Comparison of ENCODE assay signal across 10 cellular contexts in genomic region chr10:125707852-125708468, GRCh38. TPM values are rescaled to one million over a fixed set of nuclear protein-coding genes. Genes with fewer than 3 reads are reported as not detected.
DNase-seq lines count a peak whose midpoint lies in the region; ATAC-seq, FAIRE-seq and TF ChIP-seq lines count a peak whose summit lies in the region.
"Had no signal": no experiment of that assay in that cellular context is flagged by ENCODE, and none has a peak within 500 bp of the region (broad histone marks: within the 10 kb centered on the region; RNA-seq: fewer than 3 reads in every experiment).

No MANE protein-coding gene starts in this region.

- BruUV-seq in GM12878 (replicated peaks; lab: Mats Ljungman, UMichigan): no TSS peak

- H3K9me3 ChIP-seq in GM12878 (replicated peaks; ENCODE audit: control insufficient read depth, insufficient read depth, low read length): no peaks in the 10 kb centered on the region
- no peaks in the 10 kb centered on the region for H3K9me3 ChIP-seq in neuron (ENCODE audit: low read length)
- no peaks in the 10 kb centered on the region for H3K9me3 ChIP-seq in Karpas-422 (ENCODE audit: low read length)
- no peaks in the 10 kb centered on the region for H3K9me3 ChIP-seq in esophagus muscularis mucosa

- no peak overlapping the region for H3K9ac ChIP-seq in GM12878 (ENCODE audit: control insufficient read depth, insufficient read depth, low read length)
- no peak overlapping the region for H3K9ac ChIP-seq in Karpas-422 (ENCODE audit: low read length)

- H3K79me2 ChIP-seq in GM12878 (ENCODE audit: control insufficient read depth, insufficient read depth, low read length) (no peaks in the 10 kb centered on the region), Karpas-422 (ENCODE audit: low read length) (no peaks in the 10 kb centered on the region)

- H4K20me1 ChIP-seq in GM12878 (ENCODE audit: control insufficient read depth, insufficient read depth) (no peaks in the 10 kb centered on the region), Karpas-422 (ENCODE audit: insufficient read depth, low read depth, low read length) (no peaks in the 10 kb centered on the region)

- DNase-seq in GM12878 (ENCODE audit: low read depth, low spot score): no peak
- DNase-seq in cerebellum (ENCODE audit: low spot score): no peak
- DNase-seq in GM19240 (ENCODE audit: insufficient read length, low spot score): no peak
- no peak for DNase-seq in Karpas-422
- DNase-seq in esophagus muscularis mucosa (ENCODE audit: extremely low spot score): no peak
- DNase-seq: activated CD4-positive, alpha-beta memory T cell treated with anti-CD3 and anti-CD28 coated beads for 36 hours had no signal

- no peak overlapping the region for H3K27ac ChIP-seq in GM12878 (ENCODE audit: control insufficient read depth, insufficient read depth)
- no peak overlapping the region for H3K27ac ChIP-seq in Karpas-422 (ENCODE audit: low read length)
- H3K27ac ChIP-seq in esophagus muscularis mucosa (replicated peaks in 1 of 4): no peak overlapping the region
- H3K27ac ChIP-seq: coronary artery had no signal

- ATAC-seq in GM18909 (IDR thresholded peaks at IDR 0.05; ENCODE audit: poor library complexity, unreplicated experiment) (peak; percentile 76), HG02798 (IDR thresholded peaks at IDR 0.05; ENCODE audit: poor library complexity, unreplicated experiment) (peak; percentile 69), GM12878 (peak; percentile 66)

- H2AFZ ChIP-seq in GM12878 (ENCODE audit: control insufficient read depth, low read depth, low read length): no peak overlapping the region
- peak overlapping the region; percentile 47 for H2AFZ ChIP-seq in neuron (ENCODE audit: low read depth, low read length)
- no peak overlapping the region for H2AFZ ChIP-seq in Karpas-422 (ENCODE audit: low read length)

- CTCF ChIA-PET in GM12878 (lab: Yijun Ruan, JAX): interaction anchor here (1.1 kb wide), 1 partner anchor 16 kb away, joined by 3 read pairs; no protein-coding TSS in a partner anchor

- H3K4me2 ChIP-seq in GM12878 (ENCODE audit: control insufficient read depth, insufficient read depth): no peak overlapping the region
- H3K4me2 ChIP-seq in Karpas-422 (ENCODE audit: low read depth, low read length, poor library complexity, severe bottlenecking): no peak overlapping the region

- H3K36me3 ChIP-seq in GM12878 (ENCODE audit: control insufficient read depth in 2 of 2, insufficient read depth in 2 of 2, low read length in 1 of 2) (no peaks in the 10 kb centered on the region), neuron (ENCODE audit: insufficient read depth, low read length) (no peaks in the 10 kb centered on the region), Karpas-422 (ENCODE audit: insufficient read depth, low read length) (no peaks in the 10 kb centered on the region), esophagus muscularis mucosa (no peaks in the 10 kb centered on the region)

- TF ChIP-seq RAD21 in GM12878 (IDR thresholded peaks at IDR 0.05; ENCODE audit: insufficient read depth, low read depth, low read length): no peak

- H3K4me3 ChIP-seq in GM12878 (no peak overlapping the region), neuron (ENCODE audit: low read length) (peak overlapping the region; percentile 26), Karpas-422 (ENCODE audit: low read length) (no peak overlapping the region), esophagus muscularis mucosa (no peak overlapping the region)
- H3K4me3 ChIP-seq: coronary artery had no signal

- H3K4me1 ChIP-seq in GM12878 (ENCODE audit: control insufficient read depth, insufficient read depth, low read length) (no peaks in the 10 kb centered on the region), neuron (ENCODE audit: insufficient read depth, low read length) (peaks cover 37% of the 10 kb centered on the region), Karpas-422 (ENCODE audit: low read length) (peaks cover 4% of the 10 kb centered on the region), esophagus muscularis mucosa (peaks cover 5 to 29% (median 20%) of the 10 kb centered on the region in 4 donors)

- no peak for FAIRE-seq in GM12878 (lab: Jason Lieb, UNC)

- WGBS in GM12878 (ENCODE audit: insufficient coverage, insufficient replicate concordance, low lambda C conversion rate, missing lambda C conversion rate): 35% methylated on average over 2 of the region's 2 CpGs
- WGBS in esophagus muscularis mucosa: 25% methylated on average over 2 of the region's 2 CpGs

- POLR2A ChIA-PET in GM12878 (lab: Charles Lee): interaction anchor here (1.2 kb wide), 1 partner anchor 16 kb away, joined by 3 read pairs; no protein-coding TSS in a partner anchor

- RAD21 ChIA-PET in GM12878 (lab: Charles Lee; ENCODE audit: unreplicated experiment): interaction anchor here (1.5 to 1.7 kb wide), 2 partner anchors 12 to 16 kb away, joined by 4 to 7 read pairs; partner anchors contain the start of gene EDRF1

- TF ChIP-seq POLR2A in GM12878 (IDR thresholded peaks at IDR 0.05; ENCODE audit: low read depth, low read length): no peak
- TF ChIP-seq POLR2A in esophagus muscularis mucosa (IDR thresholded peaks at IDR 0.05; ENCODE audit: low read depth): no peak

- TF ChIP-seq EP300 in GM12878 (IDR thresholded peaks at IDR 0.05; ENCODE audit: borderline replicate concordance in 1 of 2, control insufficient read depth in 1 of 2, low read depth in 2 of 2, low read length in 2 of 2) (no peak), esophagus muscularis mucosa (IDR thresholded peaks at IDR 0.05) (no peak)

- H3K27me3 ChIP-seq in GM12878 (replicated peaks in 1 of 2; ENCODE audit: control insufficient read depth in 2 of 2, insufficient read depth in 2 of 2, low read length in 1 of 2) (no peaks in the 10 kb centered on the region), neuron (ENCODE audit: insufficient read depth, low read length) (no peaks in the 10 kb centered on the region), Karpas-422 (ENCODE audit: low read length) (no peaks in the 10 kb centered on the region), esophagus muscularis mucosa (no peaks in the 10 kb centered on the region)

- in situ Hi-C loops in GM12878 (cut with MboI): loop anchor here (10.0 kb wide), 1 partner anchor 337 kb away; no protein-coding TSS in a partner anchor

- H3K9me2 ChIP-seq in Karpas-422 (replicated peaks; ENCODE audit: insufficient read depth, low read length): no peaks in the 10 kb centered on the region

- TF ChIP-seq CTCF in GM12878 (IDR thresholded peaks at IDR 0.05 in 2 of 3, conservative IDR thresholded peaks at IDR 0.05 in 1 of 3; ENCODE audit: control insufficient read depth in 2 of 3, extremely low read depth in 1 of 3, insufficient read depth in 1 of 3, low read depth in 3 of 3, low read length in 3 of 3): no peak
- no peak for TF ChIP-seq CTCF in esophagus muscularis mucosa (IDR thresholded peaks at IDR 0.05)

- intact Hi-C loops in GM12878 (cut with micrococcal nuclease; ENCODE audit: unreplicated experiment) (no loop called here), esophagus muscularis mucosa (cut with DNase I) (no loop called here)

- SMC1A ChIA-PET in GM12878 (lab: Charles Lee; ENCODE audit: uncharacterized antibody, unreplicated experiment): interaction anchor here (1.3 to 1.4 kb wide), 2 partner anchors 14 to 16 kb away, joined by 4 to 5 read pairs; no protein-coding TSS in a partner anchor

TF ChIP-seq in GM12878, 131 proteins besides CTCF, POLR2A, EP300 and RAD21 (continues in another document):
- TF ChIP-seq EZH2 (IDR thresholded peaks at IDR 0.05; ENCODE audit: borderline replicate concordance, control insufficient read depth, low read depth, low read length) (no peak), SP1 (IDR thresholded peaks at IDR 0.05; ENCODE audit: low read depth, low read length) (no peak), BHLHE40 (IDR thresholded peaks at IDR 0.05; ENCODE audit: borderline replicate concordance in 1 of 2, low read depth in 2 of 2, low read length in 1 of 2) (no peak)

RNA-seq across cellular contexts. Expression of gene EDRF1, which starts 11.5 kb away (rescaled TPM):
- total RNA-seq in GM12878 (2013; cell fraction: nucleolus; rRNA removed): 146 and 151 TPM in 2 replicates
- total RNA-seq in GM12878 (2014; rRNA removed) (46.0 and 50.3 TPM in 2 replicates), GM12878 (2014; rRNA removed; fragmentation: Illumina TruSeq; extraction: Trizol) (41.6 and 43.9 TPM in 2 replicates), GM12878 (2021) (32.3 and 38.7 TPM in 2 replicates), cerebellum (52.0 TPM), esophagus muscularis mucosa (10 to 100 TPM in 3 of 4 donors, 1 to 10 TPM in 1; 9.9 to 17.4 (median 13.3) TPM)
- 23.0 TPM for polyA plus RNA-seq in GM12878 (2011; ENCODE audit: low read depth)
- polyA plus RNA-seq in GM12878 (2011; rRNA removed) (99.7 and 142 TPM in 2 replicates), GM12878 (2014; fragmentation: Illumina TruSeq; extraction: Trizol) (41.8 and 45.9 TPM in 2 replicates), GM12878 (2014; fragmentation: Nextera tagmentation; extraction: Ambion mirVana) (10 to 100 TPM; 16.8 to 21.2 TPM), GM12878 (2014; rRNA removed) (45.0 and 49.3 TPM in 2 replicates), GM12878 (2016; fragmentation: Nextera tagmentation; extraction: Ambion mirVana) (10 to 100 TPM; 37.3 to 46.7 TPM)
- 41.1 and 44.9 TPM in 2 replicates for polyA plus RNA-seq in GM12878 (2011; cell fraction: cytosol; rRNA removed)
- polyA plus RNA-seq in GM12878 (2011; cell fraction: nucleus; rRNA removed): 178 and 197 TPM in 2 replicates
- polyA plus RNA-seq in GM12878 (2012): 24.1 and 30.6 TPM in 2 replicates
- 67.1 and 80.8 TPM in 2 replicates for polyA minus RNA-seq in GM12878 (2011; rRNA and poly(A)+ RNA removed)
- 31.1 and 32.7 TPM in 2 replicates for polyA minus RNA-seq in GM12878 (2011; cell fraction: cytosol; rRNA and poly(A)+ RNA removed)
- 79.9 and 135 TPM in 2 replicates for polyA minus RNA-seq in GM12878 (2011; cell fraction: nucleus; rRNA and poly(A)+ RNA removed)
- 26.5 and 63.3 TPM in 2 replicates for total RNA-seq in Karpas-422 (2014; rRNA removed; shearing (Covaris generic); ENCODE audit: low replicate concordance)

RNA-seq across cellular contexts. Expression of gene TEX36, which starts 25.0 kb away (rescaled TPM):
- not detected in 2 replicates for total RNA-seq in GM12878 (2013; cell fraction: nucleolus; rRNA removed)
- total RNA-seq in GM12878 (2014; rRNA removed): not detected in 2 replicates
- total RNA-seq in GM12878 (2014; rRNA removed; fragmentation: Illumina TruSeq; extraction: Trizol): not detected in 2 replicates
- total RNA-seq in GM12878 (2021): not detected in 2 replicates
- polyA plus RNA-seq in GM12878 (2011; ENCODE audit: low read depth): not detected
- not detected in 2 replicates for polyA plus RNA-seq in GM12878 (2011; rRNA removed)
- polyA plus RNA-seq in GM12878 (2011; cell fraction: cytosol; rRNA removed): not detected in 2 replicates
- not detected in 2 replicates for polyA plus RNA-seq in GM12878 (2011; cell fraction: nucleus; rRNA removed)
- not detected in 2 replicates for polyA plus RNA-seq in GM12878 (2012)
- not detected in 2 replicates for polyA plus RNA-seq in GM12878 (2014; fragmentation: Illumina TruSeq; extraction: Trizol)
- not detected for polyA plus RNA-seq in GM12878 (2014; fragmentation: Nextera tagmentation; extraction: Ambion mirVana)
- not detected in 2 replicates for polyA plus RNA-seq in GM12878 (2014; rRNA removed)
- not detected for polyA plus RNA-seq in GM12878 (2016; fragmentation: Nextera tagmentation; extraction: Ambion mirVana)
- polyA minus RNA-seq in GM12878 (2011; rRNA and poly(A)+ RNA removed): not detected in 2 replicates
- not detected in 2 replicates for polyA minus RNA-seq in GM12878 (2011; cell fraction: cytosol; rRNA and poly(A)+ RNA removed)
- polyA minus RNA-seq in GM12878 (2011; cell fraction: nucleus; rRNA and poly(A)+ RNA removed): not detected in 2 replicates
- not detected for total RNA-seq in cerebellum
- not detected in 2 replicates for total RNA-seq in Karpas-422 (2014; rRNA removed; shearing (Covaris generic); ENCODE audit: low replicate concordance)
- total RNA-seq in esophagus muscularis mucosa: not detected
- total RNA-seq: activated CD4-positive, alpha-beta memory T cell treated with anti-CD3 and anti-CD28 coated beads for 36 hours had no signal
